In genomic region chr11:71556018-71556417, GRCh38 we compare ENCODE assay signal across 3 cellular contexts.
TF ChIP-seq lines count a peak whose summit lies in the region.

No MANE protein-coding gene starts in this region.

TF ChIP-seq in GM12891, 5 proteins besides CTCF, POLR2A, EP300 and RAD21:
- TF ChIP-seq POU2F2 (IDR thresholded peaks at IDR 0.05; ENCODE audit: low read depth, low read length) (no peak), PAX5 (IDR thresholded peaks at IDR 0.05; ENCODE audit: insufficient read depth, low read length, severe bottlenecking) (no peak), TAF1 (IDR thresholded peaks at IDR 0.05; ENCODE audit: low read depth, low read length) (no peak), SPI1 (IDR thresholded peaks at IDR 0.05; ENCODE audit: low read depth, low read length) (no peak), POLR2AphosphoS5 (IDR thresholded peaks at IDR 0.05; ENCODE audit: low read depth, low read length) (no peak)

TF ChIP-seq in HEK293, 187 proteins besides CTCF, POLR2A, EP300 and RAD21:
- TF ChIP-seq ZSCAN4 (tag by site-specific recombination; IDR thresholded peaks at IDR 0.05), result peak; percentile 83
- TF ChIP-seq ZNF610 (tag by site-specific recombination; IDR thresholded peaks at IDR 0.05; ENCODE audit: borderline replicate concordance), result no peak

TF ChIP-seq in GM12878, 131 proteins besides CTCF, POLR2A, EP300 and RAD21:
- TF ChIP-seq BCL3 (IDR thresholded peaks at IDR 0.05; ENCODE audit: borderline replicate concordance, insufficient read depth, low read depth, low read length, poor library complexity, severe bottlenecking) (peak; percentile 22), SMAD5 (IDR thresholded peaks at IDR 0.05; ENCODE audit: low read depth) (no peak)
